Comparison of ENCODE assay signal across 11 cellular contexts in the genomic region with DNA sequence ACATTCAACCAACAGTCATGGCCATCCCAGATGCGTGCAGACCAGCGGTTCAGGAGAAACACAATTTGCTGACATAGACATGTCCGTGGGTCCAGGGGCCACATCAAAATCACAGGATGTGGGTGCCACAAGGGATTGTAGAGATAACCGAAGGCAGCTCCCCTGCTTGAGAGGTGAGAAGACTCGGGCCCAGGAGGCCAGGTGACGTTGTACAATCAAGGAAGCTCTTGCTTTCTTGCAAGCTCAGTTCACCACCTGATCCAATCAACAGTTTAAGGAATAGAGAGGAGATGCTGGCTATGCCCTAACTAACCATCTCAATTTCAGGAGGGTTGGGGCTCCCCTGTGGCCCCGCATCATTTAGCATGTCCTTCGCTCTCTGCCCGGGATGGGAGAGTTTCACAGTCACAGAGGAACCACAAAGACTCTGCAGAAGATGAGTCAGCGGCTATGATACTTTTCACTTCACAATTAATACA. TPM values are rescaled to one million over a fixed set of nuclear protein-coding genes. Genes with fewer than 3 reads are reported as not detected.
A peak's percentile ranks its signal among the peaks of the same experiment; 100 is the strongest.
DNase-seq lines count a peak whose midpoint lies in the region; ATAC-seq and TF ChIP-seq lines count a peak whose summit lies in the region.
"Had no signal": no experiment of that assay in that cellular context is flagged by ENCODE, and none has a peak within 500 bp of the region (broad histone marks: within the 10 kb centered on the region; RNA-seq: fewer than 3 reads in every experiment).

No MANE protein-coding gene starts in this region.

- intact Hi-C loops in spleen (cut with DNase I; ENCODE audit: low total_unique reads): no loop called here

- peaks cover 0 to 23% (median 3%) of the 10 kb centered on the region in 8 donors for H3K9me3 ChIP-seq in spleen
- H3K9me3 ChIP-seq: right lobe of liver had no signal

- H3K27me3 ChIP-seq in spleen (replicated peaks in 1 of 7): peaks cover 0 to 83% (median 27%) of the 10 kb centered on the region in 7 donors
- H3K27me3 ChIP-seq: right lobe of liver had no signal

- peak; percentile 44 for DNase-seq in activated CD4-positive, alpha-beta T cell treated with anti-CD3 and anti-CD28 coated beads, Interleukin-2, amount 50 U/mL, for 1 hour
- peak; percentile 77 for DNase-seq in spleen
- DNase-seq in GDM1 (lab: John Stamatoyannopoulos, UW): no peak
- DNase-seq in NCI-H446 treated with DMSO at 0.1 percent for 48 hours (lab: John Stamatoyannopoulos, UW): no peak
- no peak for DNase-seq in germinal center (ENCODE audit: low spot score)
- DNase-seq: left cardiac atrium, right lobe of liver had no signal

- peak overlapping the region in 3 of 8 donors; percentile 75 to 79 (median 77) for H3K27ac ChIP-seq in spleen
- H3K27ac ChIP-seq: right lobe of liver had no signal

- TF ChIP-seq CTCF in spleen (IDR thresholded peaks at IDR 0.05 in 8 of 11, conservative IDR thresholded peaks at IDR 0.05 in 3 of 11): no peak

- no peak overlapping the region for H3K4me3 ChIP-seq in spleen
- H3K4me3 ChIP-seq: right lobe of liver had no signal

- peaks cover 0 to 33% (median 0%) of the 10 kb centered on the region in 6 donors for H3K36me3 ChIP-seq in spleen
- H3K36me3 ChIP-seq: right lobe of liver had no signal

- WGBS in spleen, 5 donors: 44 to 53% (median 49%) methylated on average over 10 of the region's 10 CpGs

- no peak for TF ChIP-seq POLR2A in spleen (IDR thresholded peaks at IDR 0.05)

- peaks cover 27 to 74% (median 42%) of the 10 kb centered on the region in 6 donors for H3K4me1 ChIP-seq in spleen
- H3K4me1 ChIP-seq: right lobe of liver had no signal

- ATAC-seq in GM18909 (IDR thresholded peaks at IDR 0.05; ENCODE audit: poor library complexity, unreplicated experiment) (peak; percentile 57), HG02870 (IDR thresholded peaks at IDR 0.05; ENCODE audit: unreplicated experiment) (peak; percentile 65)
- ATAC-seq: left cardiac atrium had no signal

RNA-seq across cellular contexts. Expression of a gene that starts 19.5 kb away (rescaled TPM):
- total RNA-seq in spleen: 10 to 100 TPM in 5 of 7 donors, 1 to 10 TPM in 2; 7.2 to 16.3 (median 11.4) TPM
- polyA plus RNA-seq in spleen: 1 to 10 TPM; 2.6 to 4.2 (median 3.3) TPM
- total RNA-seq: endothelial cell of umbilical vein had no signal
- polyA plus RNA-seq: endothelial cell of umbilical vein had no signal

RNA-seq across cellular contexts. Expression of a gene that starts 27.4 kb away (rescaled TPM):
- 1 to 10 TPM in 2 of 7 donors, under 1 TPM in 4, not detected in 1; 0.51 to 6.0 (median 0.78) TPM for total RNA-seq in spleen
- under 1 TPM; 0.22 to 0.32 (median 0.24) TPM for polyA plus RNA-seq in spleen
- total RNA-seq: endothelial cell of umbilical vein had no signal
- polyA plus RNA-seq: endothelial cell of umbilical vein had no signal

RNA-seq across cellular contexts. Expression of a gene that starts 56.9 kb away (rescaled TPM):
- total RNA-seq in spleen: not detected
- not detected for polyA plus RNA-seq in spleen
- total RNA-seq: endothelial cell of umbilical vein, left cardiac atrium, right lobe of liver, subcutaneous adipose tissue had no signal
- polyA plus RNA-seq: endothelial cell of umbilical vein had no signal

Comparison
In these comparisons a context has a peak if more than half of its experiments do, and no peak if none do; other contexts are left out.
1. DNase-seq: peak in activated CD4-positive, alpha-beta T cell treated with anti-CD3 and anti-CD28 coated beads, Interleukin-2, amount 50 U/mL, for 1 hour (single experiment) and spleen (single experiment); none in GDM1 (single experiment), NCI-H446 treated with DMSO at 0.1 percent for 48 hours (single experiment) and germinal center (single experiment).